ENCODE assay signal across 28 cellular contexts in genomic region chr2:106771811-106772210, GRCh38.
"Had no signal": no experiment of that assay in that cellular context is flagged by ENCODE, and none has a peak within 500 bp of the region (broad histone marks: within the 10 kb centered on the region; RNA-seq: fewer than 3 reads in every experiment).

No MANE protein-coding gene starts in this region.

- H3K27ac Mint-ChIP-seq: stimulated activated effector memory CD8-positive, alpha-beta T cell treated with anti-CD3 and anti-CD28 coated beads, Interleukin-12 subunit alpha, Interleukin-12 subunit beta, amount 100 ng/mL, for 72 hours; stimulated activated memory B cell treated with anti-CD40 and anti-IgM and Interleukin-4, amounts not matched to agents 10 μg/mL and 1 μg/mL and 100 μg/mL, for 72 hours; stimulated activated naive B cell treated with anti-CD40 and anti-IgM and Interleukin-4, amounts not matched to agents 10 μg/mL and 1 μg/mL and 100 μg/mL, for 72 hours; stimulated activated naive CD8-positive, alpha-beta T cell treated with anti-CD3 and anti-CD28 coated beads, Interleukin-15, amount 100 ng/mL, for 72 hours; stimulated activated naive CD8-positive, alpha-beta T cell treated with anti-CD3 and anti-CD28 coated beads, Interleukin-15, Interleukin-2, amounts not matched to agents 100 ng/mL and 50 ng/mL, for 24 hours; type B pancreatic cell had no signal

- DNase-seq: stimulated activated CD4-positive, alpha-beta T cell treated with anti-CD3 and anti-CD28 coated beads, Interleukin-2, amount 100 ng/mL, for 48 hours; stimulated activated CD4-positive, alpha-beta T cell treated with anti-CD3 and anti-CD28 coated beads, Interleukin-4, amount 100 ng/mL, for 1 hour; stimulated activated CD4-positive, alpha-beta T cell treated with anti-CD3 and anti-CD28 coated beads, Interleukin-4, amount 100 ng/mL, for 24 hours; stimulated activated CD4-positive, alpha-beta T cell treated with anti-CD3 and anti-CD28 coated beads, Interleukin-4, amount 100 ng/mL, for 4 hours; stimulated activated CD8-positive, alpha-beta memory T cell treated with anti-CD3 and anti-CD28 coated beads, Interleukin-4, amount 100 ng/mL, for 48 hours; stimulated activated naive B cell treated with anti-CD40 and anti-IgM and Interleukin-4, amounts not matched to agents 10 μg/mL and 1 μg/mL and 100 μg/mL, for 72 hours; stimulated activated naive CD4-positive, alpha-beta T cell; stimulated activated naive CD4-positive, alpha-beta T cell treated with Interleukin-2 at 50 U/mL for 16 hours; stimulated activated naive CD8-positive, alpha-beta T cell treated with anti-CD3 and anti-CD28 coated beads, Interleukin-15, amount 100 ng/mL, for 72 hours; stimulated activated naive CD8-positive, alpha-beta T cell treated with anti-CD3 and anti-CD28 coated beads, Interleukin-15, Interleukin-2, amounts not matched to agents 100 U/mL and 50 U/mL, for 24 hours; stomach; substantia nigra; testis; thyroid gland; tibial artery; transverse colon; trophoblast cell; upper lobe of left lung; upper lobe of right lung; uterus had no signal

- H3K4me1 Mint-ChIP-seq: stimulated activated effector memory CD8-positive, alpha-beta T cell treated with anti-CD3 and anti-CD28 coated beads, Interleukin-12 subunit alpha, Interleukin-12 subunit beta, amount 100 ng/mL, for 72 hours; stimulated activated memory B cell treated with anti-CD40 and anti-IgM and Interleukin-4, amounts not matched to agents 10 μg/mL and 1 μg/mL and 100 μg/mL, for 72 hours; stimulated activated naive B cell treated with anti-CD40 and anti-IgM and Interleukin-4, amounts not matched to agents 10 μg/mL and 1 μg/mL and 100 μg/mL, for 72 hours; stimulated activated naive CD8-positive, alpha-beta T cell treated with anti-CD3 and anti-CD28 coated beads, Interleukin-15, amount 100 ng/mL, for 72 hours had no signal

- H3K27me3 Mint-ChIP-seq: stimulated activated naive CD8-positive, alpha-beta T cell treated with anti-CD3 and anti-CD28 coated beads, Interleukin-15, Interleukin-2, amounts not matched to agents 100 ng/mL and 50 ng/mL, for 24 hours; type B pancreatic cell had no signal

- H3K4me3 ChIP-seq: stomach, suprapubic skin, testis, thoracic aorta, thyroid gland, tibial artery, tibial nerve, transverse colon, upper lobe of left lung, upper lobe of right lung, uterus, vagina had no signal

- H3K27me3 ChIP-seq: stomach, suprapubic skin, testis, thyroid gland, tibial artery, tibial nerve, transverse colon, upper lobe of left lung, upper lobe of right lung, uterus, vagina had no signal

- H3K4me3 Mint-ChIP-seq: stimulated activated effector memory CD8-positive, alpha-beta T cell treated with anti-CD3 and anti-CD28 coated beads, Interleukin-12 subunit alpha, Interleukin-12 subunit beta, amount 100 ng/mL, for 72 hours; stimulated activated memory B cell treated with anti-CD40 and anti-IgM and Interleukin-4, amounts not matched to agents 10 μg/mL and 1 μg/mL and 100 μg/mL, for 72 hours; stimulated activated naive B cell treated with anti-CD40 and anti-IgM and Interleukin-4, amounts not matched to agents 10 μg/mL and 1 μg/mL and 100 μg/mL, for 72 hours; stimulated activated naive CD8-positive, alpha-beta T cell treated with anti-CD3 and anti-CD28 coated beads, Interleukin-15, amount 100 ng/mL, for 72 hours; stimulated activated naive CD8-positive, alpha-beta T cell treated with anti-CD3 and anti-CD28 coated beads, Interleukin-15, Interleukin-2, amounts not matched to agents 100 ng/mL and 50 ng/mL, for 24 hours; type B pancreatic cell had no signal

- H3K4me1 ChIP-seq: stomach, suprapubic skin, testis, thyroid gland, tibial artery, tibial nerve, transverse colon, upper lobe of left lung, upper lobe of right lung, uterus, vagina had no signal

- H3K27ac ChIP-seq: stomach, suprapubic skin, testis, thoracic aorta, thyroid gland, tibial artery, tibial nerve, transverse colon, upper lobe of left lung, upper lobe of right lung, uterus, vagina had no signal

- H3K9me3 Mint-ChIP-seq: type B pancreatic cell had no signal

- H3K9me3 ChIP-seq: suprapubic skin, testis, thoracic aorta, thyroid gland, tibial artery, tibial nerve, transverse colon, upper lobe of left lung, upper lobe of right lung, uterus, vagina had no signal

- ATAC-seq: stimulated activated effector memory CD8-positive, alpha-beta T cell treated with anti-CD3 and anti-CD28 coated beads, Interleukin-12 subunit alpha, Interleukin-12 subunit beta, amount 100 ng/mL, for 72 hours; stimulated activated memory B cell treated with anti-CD40 and anti-IgM and Interleukin-4, amounts not matched to agents 10 μg/mL and 1 μg/mL and 100 μg/mL, for 72 hours; stimulated activated naive B cell treated with anti-CD40 and anti-IgM and Interleukin-4, amounts not matched to agents 10 μg/mL and 1 μg/mL and 100 μg/mL, for 72 hours; stimulated activated naive CD8-positive, alpha-beta T cell treated with anti-CD3 and anti-CD28 coated beads, Interleukin-15, amount 100 ng/mL, for 72 hours; stimulated activated naive CD8-positive, alpha-beta T cell treated with anti-CD3 and anti-CD28 coated beads, Interleukin-15, Interleukin-2, amounts not matched to agents 100 U/mL and 50 U/mL, for 24 hours; upper lobe of right lung had no signal

- H3K36me3 Mint-ChIP-seq: stimulated activated effector memory CD8-positive, alpha-beta T cell treated with anti-CD3 and anti-CD28 coated beads, Interleukin-12 subunit alpha, Interleukin-12 subunit beta, amount 100 ng/mL, for 72 hours; stimulated activated memory B cell treated with anti-CD40 and anti-IgM and Interleukin-4, amounts not matched to agents 10 μg/mL and 1 μg/mL and 100 μg/mL, for 72 hours; stimulated activated naive B cell treated with anti-CD40 and anti-IgM and Interleukin-4, amounts not matched to agents 10 μg/mL and 1 μg/mL and 100 μg/mL, for 72 hours; type B pancreatic cell had no signal

- H3K36me3 ChIP-seq: stomach, suprapubic skin, thoracic aorta, thyroid gland, tibial artery, tibial nerve, transverse colon, upper lobe of left lung, upper lobe of right lung, uterus, vagina had no signal
